In genomic region chr12:120980800-120981368, GRCh38 we compare ENCODE assay signal across 23 cellular contexts. TPM values are rescaled to one million over a fixed set of nuclear protein-coding genes. Genes with fewer than 3 reads are reported as not detected.
DNase-seq lines count a peak whose midpoint lies in the region; ATAC-seq and TF ChIP-seq lines count a peak whose summit lies in the region.
"Had no signal": no experiment of that assay in that cellular context is flagged by ENCODE, and none has a peak within 500 bp of the region (broad histone marks: within the 10 kb centered on the region; RNA-seq: fewer than 3 reads in every experiment).

No MANE protein-coding gene starts in this region.

- no peaks in the 10 kb centered on the region for H3K36me3 ChIP-seq in hepatocyte (replicated peaks; ENCODE audit: insufficient read depth, low read depth)
- peaks cover 0 to 5% of the 10 kb centered on the region in 2 donors for H3K36me3 ChIP-seq in mucosa of rectum (ENCODE audit: control insufficient read depth in 2 of 2, insufficient read depth in 2 of 2, low read length in 2 of 2)
- H3K36me3 ChIP-seq in transverse colon: no peaks in the 10 kb centered on the region
- H3K36me3 ChIP-seq: brain microvascular endothelial cell had no signal

- peak; percentile 22 for DNase-seq in LoVo (ENCODE audit: low spot score)
- peak; percentile 63 for DNase-seq in hepatocyte (ENCODE audit: low spot score)
- DNase-seq in transverse colon: peak; percentile 71
- DNase-seq in GM20000 (ENCODE audit: low spot score): no peak
- no peak for DNase-seq in activated naive CD4-positive, alpha-beta T cell treated with anti-CD3 and anti-CD28 coated beads for 36 hours
- DNase-seq: activated B cell treated with CpG ODN at 0.5 μM for 24 hours; activated CD4-positive, alpha-beta T cell treated with anti-CD3 and anti-CD28 coated beads, Interleukin-2, amount 50 U/mL, for 48 hours; activated effector memory CD4-positive, alpha-beta T cell treated with Interleukin-2 at 50 U/mL for 16 hours; activated naive CD8-positive, alpha-beta T cell treated with anti-CD3 and anti-CD28 coated beads, Interleukin-2, amount 50 U/mL, for 24 hours; brain microvascular endothelial cell; effector memory CD8-positive, alpha-beta T cell; KG1; NCI-H146; NCI-H526 treated with DMSO at 0.1 percent for 48 hours had no signal

- no peaks in the 10 kb centered on the region for H3K4me1 Mint-ChIP-seq in activated naive CD4-positive, alpha-beta T cell treated with anti-CD3 and anti-CD28 coated beads for 36 hours (ENCODE audit: low read depth)
- H3K4me1 Mint-ChIP-seq: activated B cell treated with CpG ODN at 0.5 μM for 24 hours; activated naive CD8-positive, alpha-beta T cell treated with anti-CD3 and anti-CD28 coated beads, Interleukin-2, amount 50 U/mL, for 24 hours; stimulated activated memory B cell treated with anti-CD40 and anti-IgM and Interleukin-4, amounts not matched to agents 10 μg/mL and 1 μg/mL and 100 μg/mL, for 72 hours had no signal

- peak; percentile 73 for TF ChIP-seq POLR2A in transverse colon (IDR thresholded peaks at IDR 0.05)

- H4K20me1 ChIP-seq in hepatocyte (ENCODE audit: insufficient read depth, poor library complexity, severe bottlenecking): no peaks in the 10 kb centered on the region

- H3K9ac ChIP-seq in mucosa of rectum (ENCODE audit: low read depth in 1 of 2, low read length in 2 of 2): peak overlapping the region; percentile 79 to 86

- H3K9me3 ChIP-seq in hepatocyte (ENCODE audit: low read depth) (no peaks in the 10 kb centered on the region), mucosa of rectum (ENCODE audit: control insufficient read depth in 2 of 2, low read length in 2 of 2) (no peaks in the 10 kb centered on the region), transverse colon (no peaks in the 10 kb centered on the region)

- TF ChIP-seq CTCF in hepatocyte (IDR thresholded peaks at IDR 0.05; ENCODE audit: poor library complexity): no peak
- no peak for TF ChIP-seq CTCF in transverse colon (IDR thresholded peaks at IDR 0.05)
- no peak for TF ChIP-seq CTCF in GM20000 (IDR thresholded peaks at IDR 0.05; ENCODE audit: extremely low read depth, missing control alignments)

- H3K36me3 Mint-ChIP-seq in activated naive CD4-positive, alpha-beta T cell treated with anti-CD3 and anti-CD28 coated beads for 36 hours (ENCODE audit: low read depth): no peaks in the 10 kb centered on the region
- H3K36me3 Mint-ChIP-seq: stimulated activated memory B cell treated with anti-CD40 and anti-IgM and Interleukin-4, amounts not matched to agents 10 μg/mL and 1 μg/mL and 100 μg/mL, for 72 hours had no signal

- peak overlapping the region; percentile 99 for H3K27ac ChIP-seq in hepatocyte
- H3K27ac ChIP-seq in mucosa of rectum (ENCODE audit: low read depth in 2 of 2, low read length in 2 of 2): peak overlapping the region; percentile 93 to 95
- H3K27ac ChIP-seq in transverse colon: peak overlapping the region; percentile 83 to 93 (median 89)
- H3K27ac ChIP-seq: brain microvascular endothelial cell had no signal

- no peaks in the 10 kb centered on the region for H3K9me3 Mint-ChIP-seq in activated naive CD4-positive, alpha-beta T cell treated with anti-CD3 and anti-CD28 coated beads for 36 hours
- H3K9me3 Mint-ChIP-seq: activated B cell treated with CpG ODN at 0.5 μM for 24 hours; activated naive CD8-positive, alpha-beta T cell treated with anti-CD3 and anti-CD28 coated beads, Interleukin-2, amount 50 U/mL, for 24 hours; effector memory CD8-positive, alpha-beta T cell; stimulated activated memory B cell treated with anti-CD40 and anti-IgM and Interleukin-4, amounts not matched to agents 10 μg/mL and 1 μg/mL and 100 μg/mL, for 72 hours; T-helper 2 cell treated with Interferon-gamma antibody and Interleukin-4, amounts not matched to agents 5 μg/mL and 100 μg/mL, for 36 hours had no signal

- no peak overlapping the region for H3K4me3 Mint-ChIP-seq in activated naive CD4-positive, alpha-beta T cell treated with anti-CD3 and anti-CD28 coated beads for 36 hours
- H3K4me3 Mint-ChIP-seq: activated B cell treated with CpG ODN at 0.5 μM for 24 hours; activated naive CD8-positive, alpha-beta T cell treated with anti-CD3 and anti-CD28 coated beads, Interleukin-2, amount 50 U/mL, for 24 hours; effector memory CD8-positive, alpha-beta T cell; stimulated activated memory B cell treated with anti-CD40 and anti-IgM and Interleukin-4, amounts not matched to agents 10 μg/mL and 1 μg/mL and 100 μg/mL, for 72 hours; T-helper 2 cell treated with Interferon-gamma antibody and Interleukin-4, amounts not matched to agents 5 μg/mL and 100 μg/mL, for 36 hours had no signal

- no peaks in the 10 kb centered on the region for H3K27me3 Mint-ChIP-seq in activated naive CD4-positive, alpha-beta T cell treated with anti-CD3 and anti-CD28 coated beads for 36 hours (ENCODE audit: low read depth)
- H3K27me3 Mint-ChIP-seq: activated B cell treated with CpG ODN at 0.5 μM for 24 hours; activated naive CD8-positive, alpha-beta T cell treated with anti-CD3 and anti-CD28 coated beads, Interleukin-2, amount 50 U/mL, for 24 hours had no signal

- H3K4me2 ChIP-seq in hepatocyte: peak overlapping the region; percentile 86

- TF ChIP-seq EP300 in transverse colon (IDR thresholded peaks at IDR 0.05; ENCODE audit: low read depth): no peak

- no peaks in the 10 kb centered on the region for H3K27me3 ChIP-seq in hepatocyte
- H3K27me3 ChIP-seq in mucosa of rectum (ENCODE audit: control insufficient read depth in 2 of 2, insufficient read depth in 2 of 2, low read length in 2 of 2): no peaks in the 10 kb centered on the region
- no peaks in the 10 kb centered on the region for H3K27me3 ChIP-seq in transverse colon
- H3K27me3 ChIP-seq: brain microvascular endothelial cell had no signal

- intact Hi-C loops in transverse colon (cut with DNase I; ENCODE audit: low total_unique reads): no loop called here
- intact Hi-C loops in activated naive CD4-positive, alpha-beta T cell treated with anti-CD3 and anti-CD28 coated beads for 36 hours (cut with micrococcal nuclease): no loop called here

- H3K9me2 ChIP-seq in hepatocyte (replicated peaks; ENCODE audit: insufficient read depth): no peaks in the 10 kb centered on the region

- WGBS in hepatocyte (ENCODE audit: low lambda C conversion rate, missing lambda C conversion rate): 61% methylated on average over 13 of the region's 13 CpGs
- WGBS in transverse colon (ENCODE audit: low coverage in 1 of 2), 2 donors: 37 to 49% methylated on average over 6 to 13 of the region's 13 CpGs

- H3K27ac Mint-ChIP-seq in activated naive CD4-positive, alpha-beta T cell treated with anti-CD3 and anti-CD28 coated beads for 36 hours: no peak overlapping the region
- H3K27ac Mint-ChIP-seq: activated B cell treated with CpG ODN at 0.5 μM for 24 hours; activated naive CD8-positive, alpha-beta T cell treated with anti-CD3 and anti-CD28 coated beads, Interleukin-2, amount 50 U/mL, for 24 hours; effector memory CD8-positive, alpha-beta T cell; stimulated activated memory B cell treated with anti-CD40 and anti-IgM and Interleukin-4, amounts not matched to agents 10 μg/mL and 1 μg/mL and 100 μg/mL, for 72 hours; T-helper 2 cell treated with Interferon-gamma antibody and Interleukin-4, amounts not matched to agents 5 μg/mL and 100 μg/mL, for 36 hours had no signal

- H2AFZ ChIP-seq in hepatocyte: no peak overlapping the region

- H3K4me3 ChIP-seq in hepatocyte (peak overlapping the region; percentile 25), mucosa of rectum (ENCODE audit: low read length in 2 of 2) (peak overlapping the region; percentile 72 to 84), transverse colon (peak overlapping the region in 3 of 4 donors; percentile 49 to 58 (median 56))

- in situ Hi-C loops in transverse colon (cut with MboI; ENCODE audit: low pct_ligation_motif_present in 1 of 4, low pct_unique_long_range_greater_than_20kb in 1 of 4, low sequenced_read_pairs in 3 of 4): no loop called here

- CTCF ChIA-PET in activated naive CD4-positive, alpha-beta T cell treated with anti-CD3 and anti-CD28 coated beads for 36 hours (lab: Charles Lee): interaction anchor here (1.7 kb wide), 1 partner anchor 9 kb away, joined by 8 read pairs; no protein-coding TSS in a partner anchor

- H3K4me1 ChIP-seq in hepatocyte (ENCODE audit: insufficient read depth) (peaks cover 17% of the 10 kb centered on the region), mucosa of rectum (ENCODE audit: control insufficient read depth in 2 of 2, insufficient read depth in 2 of 2, low read length in 2 of 2) (peaks cover 17 to 47% of the 10 kb centered on the region in 2 donors), transverse colon (peaks cover 0 to 57% (median 27%) of the 10 kb centered on the region in 4 donors)

- ATAC-seq in HG02759 (IDR thresholded peaks at IDR 0.05; ENCODE audit: unreplicated experiment) (no peak), HG02938 (IDR thresholded peaks at IDR 0.05; ENCODE audit: unreplicated experiment) (no peak)
- ATAC-seq: activated naive CD8-positive, alpha-beta T cell treated with anti-CD3 and anti-CD28 coated beads, Interleukin-2, amount 50 U/mL, for 24 hours; effector memory CD8-positive, alpha-beta T cell had no signal

- peaks cover 54% of the 10 kb centered on the region for H3K79me2 ChIP-seq in hepatocyte

RNA-seq across cellular contexts. Expression of gene HNF1A, which starts 2.5 kb away (rescaled TPM):
- total RNA-seq in hepatocyte (13.2 and 16.7 TPM in 2 replicates), transverse colon (10 to 100 TPM; 16.5 to 71.4 (median 23.6) TPM)
- 17.0 and 23.9 TPM in 2 replicates for polyA plus RNA-seq in hepatocyte
- not detected for total RNA-seq in activated naive CD4-positive, alpha-beta T cell treated with anti-CD3 and anti-CD28 coated beads for 36 hours
- total RNA-seq: activated B cell treated with CpG ODN at 0.5 μM for 24 hours, mesenteric fat pad, skeletal muscle tissue had no signal
- polyA plus RNA-seq: keratinocyte, neural cell had no signal

RNA-seq across cellular contexts. Expression of gene C12orf43, which starts 35.4 kb away (rescaled TPM):
- 11.8 and 17.8 TPM in 2 replicates for total RNA-seq in hepatocyte
- polyA plus RNA-seq in hepatocyte: 9.2 and 11.3 TPM in 2 replicates
- total RNA-seq in transverse colon: 10 to 100 TPM in 2 of 4 donors, 1 to 10 TPM in 2; 7.0 to 32.2 (median 18.0) TPM
- 10 to 100 TPM; 14.1 to 15.0 TPM for total RNA-seq in activated naive CD4-positive, alpha-beta T cell treated with anti-CD3 and anti-CD28 coated beads for 36 hours

RNA-seq across cellular contexts. Expression of gene OASL, which starts 58.2 kb away (rescaled TPM):
- 0.27 and 0.52 TPM in 2 replicates for total RNA-seq in hepatocyte
- polyA plus RNA-seq in hepatocyte: 0.13 and 0.47 TPM in 2 replicates
- 10 to 100 TPM in 2 of 4 donors, 1 to 10 TPM in 2; 5.2 to 18.7 (median 11.5) TPM for total RNA-seq in transverse colon
- total RNA-seq in activated naive CD4-positive, alpha-beta T cell treated with anti-CD3 and anti-CD28 coated beads for 36 hours: 10 to 100 TPM; 12.4 to 13.4 TPM
- total RNA-seq: skeletal muscle tissue had no signal

Comparison
In these comparisons a context has a peak if more than half of its experiments do, and no peak if none do; other contexts are left out.
1. DNase-seq: peak in LoVo (single experiment), hepatocyte (single experiment) and transverse colon (single experiment); none in GM20000 (single experiment) and activated naive CD4-positive, alpha-beta T cell treated with anti-CD3 and anti-CD28 coated beads for 36 hours (single experiment).
2. H3K4me3 ChIP-seq: peak in every context shown above with its lines; median percentile 78 in mucosa of rectum; 56 in transverse colon; 25 in hepatocyte.
3. RNA of gene HNF1A, which starts 2.5 kb away (total RNA-seq): 16.5 to 71.4 TPM in transverse colon and 13.2 to 16.7 TPM in hepatocyte; not detected in activated naive CD4-positive, alpha-beta T cell treated with anti-CD3 and anti-CD28 coated beads for 36 hours; every median in the first group is over 10 times any median in the second.
4. Peak in every context shown above with its lines, with median percentiles within 50 percentile points of each other: H3K27ac ChIP-seq.